Comparison of ENCODE assay signal across 24 cellular contexts in the genomic region with DNA sequence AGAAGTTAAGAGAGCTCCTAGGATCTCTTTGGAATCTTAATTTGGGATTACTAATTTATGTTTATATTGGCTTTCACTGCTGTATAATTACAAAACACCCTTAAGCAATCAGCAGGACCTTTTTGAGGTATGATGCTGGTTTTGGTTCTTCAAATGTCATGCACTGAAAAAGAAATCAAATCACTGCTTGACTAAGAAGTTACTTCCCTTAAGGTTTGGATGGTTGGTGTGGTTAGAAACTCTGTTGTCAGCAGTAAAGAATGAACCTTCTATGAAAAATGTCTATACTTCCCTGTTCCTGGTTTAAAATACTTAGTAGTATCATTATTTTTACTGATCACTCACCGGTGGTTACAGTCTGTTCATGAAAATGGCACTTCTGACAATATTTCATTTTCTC. TPM values are rescaled to one million over a fixed set of nuclear protein-coding genes. Genes with fewer than 3 reads are reported as not detected.
DNase-seq lines count a peak whose midpoint lies in the region; ATAC-seq and TF ChIP-seq lines count a peak whose summit lies in the region.
"Had no signal": no experiment of that assay in that cellular context is flagged by ENCODE, and none has a peak within 500 bp of the region (broad histone marks: within the 10 kb centered on the region; RNA-seq: fewer than 3 reads in every experiment).

No MANE protein-coding gene starts in this region.

- TF ChIP-seq CTCF in GM12865 (IDR thresholded peaks at IDR 0.05; ENCODE audit: insufficient read depth, low read depth, low read length, missing control alignments): no peak
- no peak for TF ChIP-seq CTCF in fibroblast of villous mesenchyme (IDR thresholded peaks at IDR 0.05; ENCODE audit: insufficient read depth, low read depth, low read length)
- no peak for TF ChIP-seq CTCF in lower lobe of right lung (IDR thresholded peaks at IDR 0.05)

- H3K27ac ChIP-seq in GM23248: peak overlapping the region; percentile 75
- H3K27ac ChIP-seq in neuronal stem cell (replicated peaks; ENCODE audit: low read length): no peak overlapping the region
- H3K27ac ChIP-seq in lower lobe of right lung: no peak overlapping the region
- H3K27ac ChIP-seq: HL-60, right atrium auricular region, testis had no signal

- H3K23ac ChIP-seq in neuronal stem cell (ENCODE audit: low read depth, low read length, poor library complexity): no peak overlapping the region

- peak; percentile 15 for DNase-seq in GM12865 (ENCODE audit: low read depth)
- DNase-seq in GM23248: peak; percentile 52
- peak; percentile 5 for DNase-seq in KG1 (lab: John Stamatoyannopoulos, UW)
- DNase-seq in fibroblast of villous mesenchyme (ENCODE audit: low read depth): peak; percentile 47
- no peak for DNase-seq in activated naive CD4-positive, alpha-beta T cell treated with anti-CD3 and anti-CD28 coated beads, Interleukin-2, amount 50 U/mL, for 72 hours (ENCODE audit: low spot score in 2 of 2)
- DNase-seq in neuronal stem cell (ENCODE audit: low spot score): no peak
- no peak for DNase-seq in NCI-H345 treated with DMSO at 0.1 percent for 48 hours (lab: John Stamatoyannopoulos, UW; ENCODE audit: unreplicated experiment)
- no peak for DNase-seq in lower lobe of right lung
- DNase-seq: activated CD8-positive, alpha-beta T cell treated with anti-CD3 and anti-CD28 coated beads for 36 hours; activated naive CD4-positive, alpha-beta T cell treated with anti-CD3 and anti-CD28 coated beads, Interleukin-2, amount 10 ng/mL, durations not matched to agents 7 days and 5 days; activated T-cell treated with anti-CD3 and anti-CD28 coated beads, Interleukin-2, amount 50 U/mL, for 4 hours; aorta; CD8-positive, alpha-beta memory T cell; cerebellar nuclear complex; DMS79 treated with DMSO at 0.1 percent for 48 hours; effector CD4-positive, alpha-beta T cell; esophagus squamous epithelium; hippocampal formation; MG63; SK-N-SH; testis had no signal

- no peak overlapping the region for H2BK120ac ChIP-seq in neuronal stem cell (ENCODE audit: low read depth, low read length)

- no peak overlapping the region for H3K4ac ChIP-seq in neuronal stem cell (ENCODE audit: low read length)

- peaks cover 45% of the 10 kb centered on the region for H3K79me2 ChIP-seq in GM23248 (ENCODE audit: insufficient read depth)

- H2BK5ac ChIP-seq in neuronal stem cell (ENCODE audit: low read length): no peak overlapping the region

- H2BK15ac ChIP-seq in neuronal stem cell (ENCODE audit: low read length): no peak overlapping the region

- H3K9me3 ChIP-seq in GM23248 (ENCODE audit: low read depth) (no peaks in the 10 kb centered on the region), neuronal stem cell (replicated peaks in 1 of 2; ENCODE audit: control insufficient read depth in 2 of 2, insufficient read depth in 1 of 2, low read depth in 1 of 2, low read length in 2 of 2) (no peaks in the 10 kb centered on the region), lower lobe of right lung (no peaks in the 10 kb centered on the region)
- H3K9me3 ChIP-seq: esophagus squamous epithelium, MG63, right atrium auricular region, SK-N-SH, testis had no signal

- no peaks in the 10 kb centered on the region for H4K20me1 ChIP-seq in GM23248 (ENCODE audit: insufficient read depth)

- H3K79me1 ChIP-seq in neuronal stem cell (ENCODE audit: low read depth, low read length): no peaks in the 10 kb centered on the region

- no peak for ATAC-seq in activated naive CD4-positive, alpha-beta T cell treated with anti-CD3 and anti-CD28 coated beads, Interleukin-2, amount 50 U/mL, for 72 hours
- no peak for ATAC-seq in lower lobe of right lung
- ATAC-seq: activated CD8-positive, alpha-beta T cell treated with anti-CD3 and anti-CD28 coated beads for 36 hours; activated T-cell treated with anti-CD3 and anti-CD28 coated beads, Interleukin-2, amount 50 U/mL, for 4 hours had no signal

- H3K4me2 ChIP-seq in GM23248 (ENCODE audit: unreplicated experiment) (peak overlapping the region; percentile 8), neuronal stem cell (ENCODE audit: insufficient read depth, low read length, poor library complexity, severe bottlenecking) (no peak overlapping the region)
- H3K4me2 ChIP-seq: SK-N-SH had no signal

- no peaks in the 10 kb centered on the region for H3K27me3 ChIP-seq in GM23248 (replicated peaks; ENCODE audit: insufficient read depth)
- peaks cover 11 to 36% (median 16%) of the 10 kb centered on the region in 3 experiments for H3K27me3 ChIP-seq in neuronal stem cell (ENCODE audit: control insufficient read depth in 3 of 3, insufficient read depth in 3 of 3, low read depth in 1 of 3, low read length in 3 of 3)
- H3K27me3 ChIP-seq in lower lobe of right lung (ENCODE audit: low read depth): peaks cover 17% of the 10 kb centered on the region
- H3K27me3 ChIP-seq: MG63, right atrium auricular region, testis had no signal

- H2AFZ ChIP-seq in GM23248 (no peak overlapping the region), neuronal stem cell (ENCODE audit: low read length) (no peak overlapping the region)

- WGBS in GM23248 (ENCODE audit: low coverage in 1 of 2, low lambda C conversion rate in 2 of 2, missing lambda C conversion rate in 2 of 2), 2 experiments: 82 to 92% methylated on average over 1 of the region's 1 CpG
- WGBS in neuronal stem cell (ENCODE audit: extremely low coverage in 2 of 2, insufficient read length in 2 of 2, insufficient replicate concordance in 1 of 2), 2 donors: no CpG with 5 or more reads among the region's 1 CpG

- intact Hi-C loops in lower lobe of right lung (cut with DNase I): no loop called here

- no peak overlapping the region for H3K27ac Mint-ChIP-seq in activated naive CD4-positive, alpha-beta T cell treated with anti-CD3 and anti-CD28 coated beads, Interleukin-2, amount 50 U/mL, for 72 hours
- H3K27ac Mint-ChIP-seq: activated CD8-positive, alpha-beta T cell treated with anti-CD3 and anti-CD28 coated beads for 36 hours; activated naive CD4-positive, alpha-beta T cell treated with anti-CD3 and anti-CD28 coated beads, Interleukin-2, amount 10 ng/mL, durations not matched to agents 7 days and 5 days; CD8-positive, alpha-beta memory T cell; T-helper 2 cell treated with Interferon-gamma antibody and Interleukin-4, amounts not matched to agents 5 μg/mL and 100 μg/mL, for 36 hours had no signal

- H3K9ac ChIP-seq in GM23248: 0 out of 2 replicates have a peak overlapping the region, but pooled peaks have one; percentile 3
- H3K9ac ChIP-seq in neuronal stem cell (ENCODE audit: low read depth, low read length, poor library complexity): no peak overlapping the region
- H3K9ac ChIP-seq: SK-N-SH had no signal

- H2BK12ac ChIP-seq in neuronal stem cell (ENCODE audit: low read length): no peak overlapping the region

- H3K36me3 ChIP-seq in GM23248 (ENCODE audit: low read depth): no peaks in the 10 kb centered on the region
- H3K36me3 ChIP-seq in neuronal stem cell (replicated peaks in 1 of 2; ENCODE audit: control insufficient read depth in 2 of 2, insufficient read depth in 2 of 2, low read length in 2 of 2): no peaks in the 10 kb centered on the region
- H3K36me3 ChIP-seq in lower lobe of right lung: no peaks in the 10 kb centered on the region
- H3K36me3 ChIP-seq: esophagus squamous epithelium, MG63, right atrium auricular region had no signal

- no peaks in the 10 kb centered on the region for H3K9me3 Mint-ChIP-seq in activated naive CD4-positive, alpha-beta T cell treated with anti-CD3 and anti-CD28 coated beads, Interleukin-2, amount 50 U/mL, for 72 hours
- H3K9me3 Mint-ChIP-seq: activated CD8-positive, alpha-beta T cell treated with anti-CD3 and anti-CD28 coated beads for 36 hours; activated naive CD4-positive, alpha-beta T cell treated with anti-CD3 and anti-CD28 coated beads, Interleukin-2, amount 10 ng/mL, durations not matched to agents 7 days and 5 days; activated T-cell treated with anti-CD3 and anti-CD28 coated beads, Interleukin-2, amount 50 U/mL, for 4 hours; CD8-positive, alpha-beta memory T cell; T-helper 2 cell treated with Interferon-gamma antibody and Interleukin-4, amounts not matched to agents 5 μg/mL and 100 μg/mL, for 36 hours had no signal

- no peaks in the 10 kb centered on the region for H3K9me2 ChIP-seq in GM23248 (ENCODE audit: insufficient read depth)
- H3K9me2 ChIP-seq: SK-N-SH had no signal

- in situ Hi-C loops in GM23248 (cut with MboI): no loop called here

- no peaks in the 10 kb centered on the region for H3K36me3 Mint-ChIP-seq in activated naive CD4-positive, alpha-beta T cell treated with anti-CD3 and anti-CD28 coated beads, Interleukin-2, amount 50 U/mL, for 72 hours
- H3K36me3 Mint-ChIP-seq: activated naive CD4-positive, alpha-beta T cell treated with anti-CD3 and anti-CD28 coated beads, Interleukin-2, amount 10 ng/mL, durations not matched to agents 7 days and 5 days; CD8-positive, alpha-beta memory T cell had no signal

- no peak overlapping the region for H2AK5ac ChIP-seq in neuronal stem cell (ENCODE audit: low read depth, low read length)

- H3K4me1 ChIP-seq in GM23248 (ENCODE audit: insufficient read depth): peaks cover 38% of the 10 kb centered on the region
- peaks cover 0 to 7% of the 10 kb centered on the region in 2 donors for H3K4me1 ChIP-seq in neuronal stem cell (ENCODE audit: control insufficient read depth in 2 of 2, insufficient read depth in 1 of 2, low read depth in 1 of 2, low read length in 2 of 2)
- H3K4me1 ChIP-seq in lower lobe of right lung: peaks cover 54% of the 10 kb centered on the region

- peaks cover 35% of the 10 kb centered on the region for H3F3A ChIP-seq in GM23248 (ENCODE audit: insufficient read depth)

- no peak overlapping the region for H4K91ac ChIP-seq in neuronal stem cell (ENCODE audit: low read depth, low read length, poor library complexity)

- no peak overlapping the region for H3K18ac ChIP-seq in neuronal stem cell (ENCODE audit: low read length)

- H3K4me3 ChIP-seq in GM12865 (ENCODE audit: low read depth, low read length) (no peak overlapping the region), GM23248 (no peak overlapping the region), fibroblast of villous mesenchyme (ENCODE audit: low read depth, low read length) (no peak overlapping the region), neuronal stem cell (ENCODE audit: low read length in 2 of 2) (no peak overlapping the region), lower lobe of right lung (no peak overlapping the region)
- H3K4me3 ChIP-seq: esophagus squamous epithelium, MG63, right atrium auricular region, testis had no signal

- no peak overlapping the region for H3K14ac ChIP-seq in neuronal stem cell (ENCODE audit: low read length)

- H4K8ac ChIP-seq in neuronal stem cell (ENCODE audit: low read depth, low read length): no peak overlapping the region

RNA-seq across cellular contexts. Expression of gene COLEC12, which starts 5.5 kb away (rescaled TPM):
- total RNA-seq in GM23248 (2014; rRNA removed; shearing (Covaris generic)): 24.9 and 25.9 TPM in 2 replicates
- polyA plus RNA-seq in GM23248 (2016; fragmentation: Nextera tagmentation; extraction: Ambion mirVana): 19.3 and 19.4 TPM in 2 replicates
- total RNA-seq in fibroblast of villous mesenchyme: 3.9 and 7.4 TPM in 2 replicates
- not detected for total RNA-seq in activated naive CD4-positive, alpha-beta T cell treated with anti-CD3 and anti-CD28 coated beads, Interleukin-2, amount 50 U/mL, for 72 hours
- polyA plus RNA-seq in neuronal stem cell (2013, experiment 1 of 2): 1.0 TPM
- 1.1 TPM for polyA plus RNA-seq in neuronal stem cell (2013, experiment 2 of 2)
- 79.2 TPM for total RNA-seq in lower lobe of right lung
- total RNA-seq: activated CD8-positive, alpha-beta T cell treated with anti-CD3 and anti-CD28 coated beads for 36 hours had no signal
- polyA plus RNA-seq: CD8-positive, alpha-beta memory T cell had no signal

Comparison
In these comparisons a context has a peak if more than half of its experiments do, and no peak if none do; other contexts are left out.
1. DNase-seq: peak in GM12865 (single experiment), GM23248 (single experiment), KG1 (single experiment) and fibroblast of villous mesenchyme (single experiment); none in activated naive CD4-positive, alpha-beta T cell treated with anti-CD3 and anti-CD28 coated beads, Interleukin-2, amount 50 U/mL, for 72 hours (0 of 2), neuronal stem cell (single experiment), NCI-H345 treated with DMSO at 0.1 percent for 48 hours (single experiment) and lower lobe of right lung (single experiment).